Comparison of ENCODE assay signal across 10 cellular contexts in genomic region chr16:1450841-1451240, GRCh38. TPM values are rescaled to one million over a fixed set of nuclear protein-coding genes. Genes with fewer than 3 reads are reported as not detected.
"Had no signal": no experiment of that assay in that cellular context is flagged by ENCODE, and none has a peak within 500 bp of the region (broad histone marks: within the 10 kb centered on the region; RNA-seq: fewer than 3 reads in every experiment).

No MANE protein-coding gene starts in this region.

- DNase-seq: IMR-90, KBM-7, KG1 had no signal

- H3K27ac ChIP-seq: HL-60, KMS-11 had no signal

- FAIRE-seq: HepG2, HTR-8/SVneo had no signal

- H3K9me3 Mint-ChIP-seq: IgD-negative memory B cell had no signal

- H3K4me2 ChIP-seq: KMS-11 had no signal

- H3K9ac ChIP-seq: KMS-11 had no signal

RNA-seq across cellular contexts. Expression of gene CCDC154, which starts 6.5 kb away (rescaled TPM):
- total RNA-seq: HT-29, IMR-90 had no signal

RNA-seq across cellular contexts. Expression of gene PERCC1, which starts 20.0 kb away (rescaled TPM):
- total RNA-seq: HT-29, HT1080, IMR-90 had no signal
- polyA plus RNA-seq: HepG2, IgD-negative memory B cell, IMR-90 had no signal
